Comparison of ENCODE assay signal across 9 cellular contexts in genomic region chr2:163733301-163733938, GRCh38. TPM values are rescaled to one million over a fixed set of nuclear protein-coding genes. Genes with fewer than 3 reads are reported as not detected.
DNase-seq lines count a peak whose midpoint lies in the region; ATAC-seq and TF ChIP-seq lines count a peak whose summit lies in the region.
"Had no signal": no experiment of that assay in that cellular context is flagged by ENCODE, and none has a peak within 500 bp of the region (broad histone marks: within the 10 kb centered on the region; RNA-seq: fewer than 3 reads in every experiment).

No MANE protein-coding gene starts in this region.

- H3K36me3 ChIP-seq in endocrine pancreas (ENCODE audit: control insufficient read depth, insufficient read depth, low read length) (no peaks in the 10 kb centered on the region), mesodermal cell (ENCODE audit: control insufficient read depth, insufficient read depth, low read length) (no peaks in the 10 kb centered on the region), upper lobe of left lung (no peaks in the 10 kb centered on the region), WERI-Rb-1 (0 out of 2 replicates have a peak, but pooled peaks cover 3% of the 10 kb centered on the region)

- H3K4me1 ChIP-seq in endocrine pancreas (ENCODE audit: control insufficient read depth, insufficient read depth, low read length) (peaks cover 3% of the 10 kb centered on the region), mesodermal cell (ENCODE audit: control insufficient read depth, insufficient read depth, low read length, poor library complexity, severe bottlenecking) (peaks cover 19% of the 10 kb centered on the region), upper lobe of left lung (no peaks in the 10 kb centered on the region)

- no peak for TF ChIP-seq EP300 in upper lobe of left lung (IDR thresholded peaks at IDR 0.05)

- ATAC-seq in upper lobe of left lung (ENCODE audit: low FRiP score in 2 of 2), result no peak
- no peak for ATAC-seq in GM21619 (IDR thresholded peaks at IDR 0.05; ENCODE audit: unreplicated experiment)
- ATAC-seq: natural killer cell treated with Interleukin-12 subunit alpha and Interleukin-12 subunit beta and Interleukin-15 and Interleukin-18, amount 100 ng/mL, for 72 hours had no signal

- DNase-seq in NCI-H446 (lab: John Stamatoyannopoulos, UW), result peak; percentile 43 to 56
- DNase-seq in NCI-H446 treated with DMSO at 0.1 percent for 48 hours (lab: John Stamatoyannopoulos, UW), result no peak
- DNase-seq in upper lobe of left lung, result no peak
- no peak for DNase-seq in GOT3 (lab: John Stamatoyannopoulos, UW)
- no peak for DNase-seq in WERI-Rb-1

- H3K9me3 ChIP-seq in endocrine pancreas (ENCODE audit: control insufficient read depth, low read length) (no peaks in the 10 kb centered on the region), mesodermal cell (ENCODE audit: control insufficient read depth, low read length) (no peaks in the 10 kb centered on the region), upper lobe of left lung (no peaks in the 10 kb centered on the region), WERI-Rb-1 (ENCODE audit: severe bottlenecking) (no peaks in the 10 kb centered on the region)

- H3K4me3 ChIP-seq in endocrine pancreas (ENCODE audit: control insufficient read depth, insufficient read depth, low read length) (peak overlapping the region; percentile 88), mesodermal cell (ENCODE audit: extremely low read depth, insufficient read depth, low read length, poor library complexity, severe bottlenecking) (peak overlapping the region; percentile 71), upper lobe of left lung (peak overlapping the region in 3 of 4 donors; percentile 3 to 65 (median 61)), WERI-Rb-1 (ENCODE audit: low read depth, low read length) (no peak overlapping the region)

- H3K27me3 ChIP-seq in endocrine pancreas (ENCODE audit: control insufficient read depth, insufficient read depth, low read length) (peaks cover 7% of the 10 kb centered on the region), upper lobe of left lung (no peaks in the 10 kb centered on the region), WERI-Rb-1 (ENCODE audit: insufficient read depth, low read depth, severe bottlenecking) (no peaks in the 10 kb centered on the region)

- TF ChIP-seq POLR2A in upper lobe of left lung (IDR thresholded peaks at IDR 0.05), result no peak

- TF ChIP-seq CTCF in upper lobe of left lung (IDR thresholded peaks at IDR 0.05) (no peak), WERI-Rb-1 (IDR thresholded peaks at IDR 0.05; ENCODE audit: low read depth, low read length) (no peak)

- peak overlapping the region; percentile 3 for H3K27ac ChIP-seq in mesodermal cell (ENCODE audit: low read depth, low read length, severe bottlenecking)
- H3K27ac ChIP-seq in upper lobe of left lung, result peak overlapping the region in 3 of 4 donors; percentile 35 to 58 (median 44)
- H3K27ac ChIP-seq in WERI-Rb-1, result no peak overlapping the region

- WGBS in mesodermal cell (ENCODE audit: insufficient coverage in 2 of 2), 2 experiments, result 74 to 80% methylated on average over 8 to 13 of the region's 15 CpGs
- 48 to 54% methylated on average over 15 of the region's 15 CpGs for WGBS in upper lobe of left lung, 2 donors

- no peak overlapping the region for H3K9ac ChIP-seq in endocrine pancreas (ENCODE audit: control insufficient read depth, insufficient read depth, low read length)

RNA-seq across cellular contexts. Expression of gene FIGN, which starts 2.4 kb away (rescaled TPM):
- polyA plus RNA-seq in mesodermal cell (2013, experiment 1 of 2), result 10.8 TPM
- polyA plus RNA-seq in mesodermal cell (2013, experiment 2 of 2), result 13.7 TPM
- 1 to 10 TPM in 5 of 6 donors, under 1 TPM in 1; 0.91 to 4.5 (median 4.1) TPM for total RNA-seq in upper lobe of left lung
- total RNA-seq: natural killer cell treated with Interleukin-12 subunit alpha and Interleukin-12 subunit beta and Interleukin-15 and Interleukin-18, amount 100 ng/mL, for 72 hours had no signal

Comparison
In these comparisons a context has a peak if more than half of its experiments do, and no peak if none do; other contexts are left out.
1. DNase-seq: peak in NCI-H446 (2 of 2); none in NCI-H446 treated with DMSO at 0.1 percent for 48 hours (single experiment), upper lobe of left lung (0 of 2), GOT3 (single experiment) and WERI-Rb-1 (single experiment).